In genomic region chr5:29263836-29264235, GRCh38 we compare ENCODE assay signal across 31 cellular contexts.
"Had no signal": no experiment of that assay in that cellular context is flagged by ENCODE, and none has a peak within 500 bp of the region (broad histone marks: within the 10 kb centered on the region; RNA-seq: fewer than 3 reads in every experiment).

No MANE protein-coding gene starts in this region.

- FAIRE-seq: keratinocyte, pancreas, urothelium cell line had no signal

- H3K4me1 ChIP-seq: gastroesophageal sphincter, pancreas, psoas muscle, right atrium auricular region, testis, transverse colon had no signal

- H3K27me3 Mint-ChIP-seq: activated B cell treated with CpG ODN at 0.5 μM for 24 hours; activated CD8-positive, alpha-beta memory T cell treated with anti-CD3 and anti-CD28 coated beads, Interleukin-2, amount 10 ng/mL, durations not matched to agents 7 days and 5 days; activated CD8-positive, alpha-beta T cell treated with anti-CD3 and anti-CD28 coated beads for 36 hours; activated naive CD4-positive, alpha-beta T cell treated with anti-CD3 and anti-CD28 coated beads, Interleukin-2, amount 50 U/mL, for 24 hours; activated naive CD8-positive, alpha-beta T cell treated with anti-CD3 and anti-CD28 coated beads, Interleukin-2, amount 50 U/mL, for 24 hours; brain; naive B cell had no signal

- H3K27ac Mint-ChIP-seq: activated B cell treated with CpG ODN at 0.5 μM for 24 hours; activated CD8-positive, alpha-beta memory T cell treated with anti-CD3 and anti-CD28 coated beads, Interleukin-2, amount 10 ng/mL, durations not matched to agents 7 days and 5 days; activated CD8-positive, alpha-beta T cell treated with anti-CD3 and anti-CD28 coated beads for 36 hours; activated naive CD4-positive, alpha-beta T cell treated with anti-CD3 and anti-CD28 coated beads, Interleukin-2, amount 50 U/mL, for 24 hours; activated naive CD8-positive, alpha-beta T cell treated with anti-CD3 and anti-CD28 coated beads, Interleukin-2, amount 50 U/mL, for 24 hours; activated T-helper 2 cell treated with anti-CD3 and anti-CD28 coated beads, Interferon-gamma antibody, Interleukin-2, Interleukin-4, amounts not matched to agents 10 μg/mL and 5 μg/mL and 100 μg/mL, durations not matched to agents 14 hours and 24 hours and 36 hours; mesothelial cell of epicardium; naive B cell; nephron progenitor cell; T-helper 2 cell treated with Interferon-gamma antibody and Interleukin-4, amounts not matched to agents 5 μg/mL and 100 μg/mL, for 36 hours had no signal

- DNase-seq: activated B cell treated with CpG ODN at 0.5 μM for 24 hours; activated CD4-positive, alpha-beta T cell treated with anti-CD3 and anti-CD28 coated beads, Interleukin-2, amount 50 U/mL, for 1 hour; activated CD8-positive, alpha-beta memory T cell treated with anti-CD3 and anti-CD28 coated beads, Interleukin-2, amount 10 ng/mL, durations not matched to agents 7 days and 5 days; activated CD8-positive, alpha-beta T cell treated with anti-CD3 and anti-CD28 coated beads for 36 hours; activated naive CD8-positive, alpha-beta T cell treated with anti-CD3 and anti-CD28 coated beads, Interleukin-2, amount 50 U/mL, for 24 hours; activated T-cell treated with anti-CD3 and anti-CD28 coated beads, Interleukin-2, amount 50 U/mL, for 48 hours; cerebellar nuclear complex; dorsolateral prefrontal cortex; effector memory CD4-positive, alpha-beta T cell; hippocampal formation; left cardiac atrium; left ventricle myocardium superior; naive B cell; nephron progenitor cell; pancreas; psoas muscle; stimulated activated CD4-positive, alpha-beta T cell treated with anti-CD3 and anti-CD28 coated beads, Interleukin-15, amount 100 ng/mL, for 24 hours; stimulated activated naive CD4-positive, alpha-beta T cell treated with Interleukin-2 at 50 U/mL for 16 hours; testis; transverse colon had no signal

- ATAC-seq: activated CD8-positive, alpha-beta memory T cell treated with anti-CD3 and anti-CD28 coated beads, Interleukin-2, amount 10 ng/mL, durations not matched to agents 7 days and 5 days; activated CD8-positive, alpha-beta T cell treated with anti-CD3 and anti-CD28 coated beads for 36 hours; activated naive CD8-positive, alpha-beta T cell treated with anti-CD3 and anti-CD28 coated beads, Interleukin-2, amount 50 U/mL, for 24 hours; gastroesophageal sphincter; left ventricle myocardium superior; pancreas; psoas muscle had no signal

- H3K4me3 Mint-ChIP-seq: activated B cell treated with CpG ODN at 0.5 μM for 24 hours; activated CD8-positive, alpha-beta memory T cell treated with anti-CD3 and anti-CD28 coated beads, Interleukin-2, amount 10 ng/mL, durations not matched to agents 7 days and 5 days; activated CD8-positive, alpha-beta T cell treated with anti-CD3 and anti-CD28 coated beads for 36 hours; activated naive CD4-positive, alpha-beta T cell treated with anti-CD3 and anti-CD28 coated beads, Interleukin-2, amount 50 U/mL, for 24 hours; activated naive CD8-positive, alpha-beta T cell treated with anti-CD3 and anti-CD28 coated beads, Interleukin-2, amount 50 U/mL, for 24 hours; brain; mesothelial cell of epicardium; naive B cell; nephron progenitor cell; T-helper 2 cell treated with Interferon-gamma antibody and Interleukin-4, amounts not matched to agents 5 μg/mL and 100 μg/mL, for 36 hours had no signal

- H3K27ac ChIP-seq: cardiac muscle cell, coronary artery, dorsolateral prefrontal cortex, gastroesophageal sphincter, pancreas, psoas muscle, right atrium auricular region, testis, transverse colon had no signal

- H3K4me1 Mint-ChIP-seq: activated B cell treated with CpG ODN at 0.5 μM for 24 hours; activated CD8-positive, alpha-beta memory T cell treated with anti-CD3 and anti-CD28 coated beads, Interleukin-2, amount 10 ng/mL, durations not matched to agents 7 days and 5 days; activated naive CD4-positive, alpha-beta T cell treated with anti-CD3 and anti-CD28 coated beads, Interleukin-2, amount 50 U/mL, for 24 hours; activated naive CD8-positive, alpha-beta T cell treated with anti-CD3 and anti-CD28 coated beads, Interleukin-2, amount 50 U/mL, for 24 hours; mesothelial cell of epicardium; naive B cell; nephron progenitor cell had no signal

- H3K36me3 Mint-ChIP-seq: activated CD8-positive, alpha-beta memory T cell treated with anti-CD3 and anti-CD28 coated beads, Interleukin-2, amount 10 ng/mL, durations not matched to agents 7 days and 5 days; activated naive CD4-positive, alpha-beta T cell treated with anti-CD3 and anti-CD28 coated beads, Interleukin-2, amount 50 U/mL, for 24 hours; brain; mesothelial cell of epicardium; naive B cell had no signal

- H3K4me3 ChIP-seq: cardiac muscle cell, coronary artery, dorsolateral prefrontal cortex, gastroesophageal sphincter, pancreas, psoas muscle, right atrium auricular region, testis, transverse colon had no signal

- H3K9me3 ChIP-seq: gastroesophageal sphincter, pancreas, psoas muscle, right atrium auricular region, testis, transverse colon had no signal

- H3K27me3 ChIP-seq: cardiac muscle cell, dorsolateral prefrontal cortex, gastroesophageal sphincter, pancreas, right atrium auricular region, testis, transverse colon had no signal

- H3K9me3 Mint-ChIP-seq: activated naive CD4-positive, alpha-beta T cell treated with anti-CD3 and anti-CD28 coated beads, Interleukin-2, amount 50 U/mL, for 24 hours; brain; mesothelial cell of epicardium; nephron progenitor cell had no signal

- H3K36me3 ChIP-seq: cardiac muscle cell, gastroesophageal sphincter, pancreas, right atrium auricular region, transverse colon had no signal
